ENCODE assay signal across 9 cellular contexts in the genomic region with DNA sequence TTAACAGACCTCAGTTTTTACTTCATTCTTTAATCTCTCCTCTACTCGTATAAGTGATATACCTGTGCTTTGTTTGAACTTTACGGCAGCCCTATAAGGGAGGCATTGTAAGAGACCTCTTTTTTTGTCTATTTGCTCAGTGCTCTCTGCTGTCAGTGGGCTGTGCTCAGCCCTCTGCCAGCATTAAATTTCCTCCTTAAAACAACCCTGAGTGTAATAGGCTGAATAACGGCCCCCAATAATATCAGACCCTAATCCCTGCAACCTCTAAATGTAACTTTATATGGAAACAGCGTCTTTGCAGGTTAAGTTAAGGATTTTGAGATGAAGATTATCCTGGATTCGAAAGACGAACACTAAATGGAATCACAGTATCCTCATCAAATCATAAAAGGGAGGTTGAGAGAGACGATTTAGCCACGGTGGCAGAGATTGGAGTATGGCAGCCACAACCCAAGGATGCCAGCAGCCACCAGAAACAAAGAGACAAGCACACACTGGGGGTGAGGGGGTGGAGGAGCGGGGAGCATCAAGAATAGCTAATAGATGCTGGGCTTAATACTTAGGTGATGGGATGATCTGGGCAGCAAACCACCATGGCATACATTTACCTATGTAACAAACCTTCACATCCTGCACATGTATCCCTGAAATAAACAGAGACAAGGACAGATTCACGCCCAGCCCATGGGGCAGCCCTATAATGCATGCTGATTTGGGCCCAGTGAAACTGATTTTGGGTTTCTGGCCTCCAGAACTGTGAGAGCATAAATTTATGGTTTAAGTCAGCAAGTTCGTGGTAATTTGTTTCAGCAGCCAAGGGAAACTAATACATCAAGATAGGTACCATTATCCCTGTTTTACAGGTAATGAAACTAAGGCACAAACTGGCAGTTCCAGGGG. TPM values are rescaled to one million over a fixed set of nuclear protein-coding genes. Genes with fewer than 3 reads are reported as not detected.
DNase-seq lines count a peak whose midpoint lies in the region; ATAC-seq and TF ChIP-seq lines count a peak whose summit lies in the region.
"Had no signal": no experiment of that assay in that cellular context is flagged by ENCODE, and none has a peak within 500 bp of the region (broad histone marks: within the 10 kb centered on the region; RNA-seq: fewer than 3 reads in every experiment).

No MANE protein-coding gene starts in this region.

- H3K27ac ChIP-seq in gastrocnemius medialis, result peak overlapping the region; percentile 82 to 96 (median 86)

- TF ChIP-seq CTCF in gastrocnemius medialis (IDR thresholded peaks at IDR 0.05 in 4 of 5, conservative IDR thresholded peaks at IDR 0.05 in 1 of 5), result no peak

- H3K4me3 ChIP-seq in gastrocnemius medialis, result peak overlapping the region; percentile 81 to 97 (median 96)

- DNase-seq in activated T-cell treated with anti-CD3 and anti-CD28 coated beads, Interleukin-2, amount 50 U/mL, for 72 hours, result no peak
- DNase-seq in activated T-cell treated with anti-CD3 and anti-CD28 coated beads for 4 hours (no peak), T-cell (no peak), head of caudate nucleus (peak in 31 of 42 donors; percentile 5 to 69 (median 31)), gastrocnemius medialis (no peak), globus pallidus (ENCODE audit: low spot score) (no peak), epidermal melanocyte (ENCODE audit: insufficient read length, low spot score) (no peak)

- intact Hi-C loops in head of caudate nucleus (cut with DNase I), result no loop called here
- intact Hi-C loops in gastrocnemius medialis (cut with DNase I; ENCODE audit: low total_unique reads), result loop anchor here (10.0 kb wide), 1 partner anchor 1298 kb away; the partner anchor contains the start of gene MRPL44

- H3K36me3 ChIP-seq in gastrocnemius medialis, result no peaks in the 10 kb centered on the region

- H3K27me3 Mint-ChIP-seq in activated T-cell treated with anti-CD3 and anti-CD28 coated beads, Interleukin-2, amount 50 U/mL, for 72 hours (ENCODE audit: low read depth), result no peaks in the 10 kb centered on the region
- no peaks in the 10 kb centered on the region for H3K27me3 Mint-ChIP-seq in T-cell

- H3K27ac Mint-ChIP-seq in activated T-cell treated with anti-CD3 and anti-CD28 coated beads, Interleukin-2, amount 50 U/mL, for 72 hours, result peak overlapping the region; percentile 100
- H3K27ac Mint-ChIP-seq in T-cell, result peak overlapping the region; percentile 100

- peaks cover 40% of the 10 kb centered on the region for H3K4me1 Mint-ChIP-seq in activated T-cell treated with anti-CD3 and anti-CD28 coated beads, Interleukin-2, amount 50 U/mL, for 72 hours (ENCODE audit: low read depth)
- peaks cover 38 to 43% (median 42%) of the 10 kb centered on the region in 3 donors for H3K4me1 Mint-ChIP-seq in T-cell

- no peaks in the 10 kb centered on the region for H3K9me3 Mint-ChIP-seq in activated T-cell treated with anti-CD3 and anti-CD28 coated beads, Interleukin-2, amount 50 U/mL, for 72 hours
- no peaks in the 10 kb centered on the region for H3K9me3 Mint-ChIP-seq in T-cell

- CTCF ChIA-PET in T-cell (lab: Charles Lee), result interaction anchor here in 1 of 2 donors (0.6 kb wide), 1 partner anchor 96 kb away, joined by 3 read pairs; no protein-coding TSS in a partner anchor

- H3K4me3 Mint-ChIP-seq in activated T-cell treated with anti-CD3 and anti-CD28 coated beads, Interleukin-2, amount 50 U/mL, for 72 hours, result peak overlapping the region; percentile 99 to 100
- H3K4me3 Mint-ChIP-seq in T-cell, result peak overlapping the region; percentile 98 to 100 (median 99)

- POLR2A ChIA-PET in T-cell (lab: Charles Lee), result no interaction called here

- no peaks in the 10 kb centered on the region for H3K9me3 ChIP-seq in gastrocnemius medialis

- no peak for TF ChIP-seq POLR2A in gastrocnemius medialis (IDR thresholded peaks at IDR 0.05)

- peaks cover 4 to 6% of the 10 kb centered on the region in 2 donors for H3K36me3 Mint-ChIP-seq in activated T-cell treated with anti-CD3 and anti-CD28 coated beads, Interleukin-2, amount 50 U/mL, for 72 hours (ENCODE audit: insufficient read depth in 2 of 2)
- H3K36me3 Mint-ChIP-seq in T-cell, result peaks cover 3% of the 10 kb centered on the region

- in situ Hi-C loops in gastrocnemius medialis (cut with MboI; ENCODE audit: low sequenced_read_pairs in 4 of 4), result no loop called here

- ATAC-seq in activated T-cell treated with anti-CD3 and anti-CD28 coated beads, Interleukin-2, amount 50 U/mL, for 72 hours (replicated peaks in 1 of 2), result peak; percentile 5 to 22
- ATAC-seq in HG03064 (IDR thresholded peaks at IDR 0.05; ENCODE audit: low read depth, unreplicated experiment) (peak; percentile 16), T-cell (replicated peaks in 1 of 4) (peak; percentile 13 to 33 (median 30)), gastrocnemius medialis (peak in 1 of 2 donors; percentile 15)

- peaks cover 35 to 38% of the 10 kb centered on the region in 2 donors for H3K4me1 ChIP-seq in gastrocnemius medialis

- no peaks in the 10 kb centered on the region for H3K27me3 ChIP-seq in gastrocnemius medialis

RNA-seq across cellular contexts. Expression of gene FARSB, which starts 0.9 kb away (rescaled TPM):
- total RNA-seq in activated T-cell treated with anti-CD3 and anti-CD28 coated beads, Interleukin-2, amount 50 U/mL, for 72 hours, result 10 to 100 TPM; 31.5 to 46.3 TPM
- total RNA-seq in T-cell (10 to 100 TPM; 11.5 to 15.8 (median 15.6) TPM), gastrocnemius medialis (10 to 100 TPM; 23.9 to 33.5 (median 29.9) TPM)

RNA-seq across cellular contexts. Expression of gene MOGAT1, which starts 14.7 kb away (rescaled TPM):
- total RNA-seq in activated T-cell treated with anti-CD3 and anti-CD28 coated beads, Interleukin-2, amount 50 U/mL, for 72 hours, result not detected
- total RNA-seq in T-cell (not detected), gastrocnemius medialis (not detected)
- total RNA-seq: lung microvascular endothelial cell had no signal

Comparison
In these comparisons a context has a peak if more than half of its experiments do, and no peak if none do; other contexts are left out.
1. DNase-seq: peak in head of caudate nucleus (31 of 42); none in activated T-cell treated with anti-CD3 and anti-CD28 coated beads, Interleukin-2, amount 50 U/mL, for 72 hours (0 of 2), activated T-cell treated with anti-CD3 and anti-CD28 coated beads for 4 hours (single experiment), T-cell (0 of 34), gastrocnemius medialis (0 of 2), globus pallidus (single experiment) and epidermal melanocyte (single experiment).